8 cellular contexts compared by ENCODE assay signal in genomic region chr17:12789075-12789975, GRCh38. TPM values are rescaled to one million over a fixed set of nuclear protein-coding genes. Genes with fewer than 3 reads are reported as not detected.
DNase-seq lines count a peak whose midpoint lies in the region; ATAC-seq and TF ChIP-seq lines count a peak whose summit lies in the region.

ARHGAP44 (plus strand) TSS chr17:12789498; CDS start chr17:12789839, 341 bp downstream.

- H3K4me3 ChIP-seq in kidney epithelial cell (ENCODE audit: low read depth, low read length) (peak within 1 kb of the TSS; percentile 78), spleen (peak within 1 kb of the TSS; percentile 49 to 90 (median 69))

- H3K9me3 Mint-ChIP-seq in chondrocyte (ENCODE audit: low read depth): no peaks in the 10 kb centered on the region

- H3K27me3 ChIP-seq in kidney epithelial cell (ENCODE audit: control insufficient read depth, insufficient read depth, low read length): peaks cover 3% of the 10 kb centered on the region
- H3K27me3 ChIP-seq in spleen (replicated peaks in 1 of 7): peaks cover 0 to 66% (median 24%) of the 10 kb centered on the region in 7 donors

- H3K4me1 Mint-ChIP-seq in chondrocyte (ENCODE audit: low read depth): peaks cover 10% of the 10 kb centered on the region

- TF ChIP-seq CTCF in RWPE1 (conservative IDR thresholded peaks at IDR 0.05; ENCODE audit: low read depth) (no peak), chondrocyte (IDR thresholded peaks at IDR 0.05) (peak; percentile 25), kidney epithelial cell (IDR thresholded peaks at IDR 0.05; ENCODE audit: insufficient read depth, low read length, poor library complexity, severe bottlenecking) (no peak), spleen (IDR thresholded peaks at IDR 0.05 in 8 of 11, conservative IDR thresholded peaks at IDR 0.05 in 3 of 11) (no peak)

- no peaks in the 10 kb centered on the region for H3K36me3 Mint-ChIP-seq in chondrocyte (ENCODE audit: low read depth)

- H3K9me3 ChIP-seq in spleen: no peaks in the 10 kb centered on the region

- CTCF ChIA-PET in RWPE1 (lab: Yijun Ruan, JAX): interaction anchor here (0.6 to 0.9 kb wide), 3 partner anchors 8 to 139 kb away, joined by 3 to 4 read pairs (median 3); no protein-coding TSS in a partner anchor

- intact Hi-C loops in spleen (cut with DNase I; ENCODE audit: low total_unique reads): no loop called here

- H3K4me1 ChIP-seq in spleen: peaks cover 0 to 17% (median 11%) of the 10 kb centered on the region in 6 donors

- H3K4me3 Mint-ChIP-seq in chondrocyte (ENCODE audit: unreplicated experiment): peak within 1 kb of the TSS; percentile 86

- DNase-seq in DMS114 treated with DMSO at 0.1 percent for 48 hours (lab: John Stamatoyannopoulos, UW; ENCODE audit: unreplicated experiment): peak; percentile 0
- DNase-seq in RWPE1 (ENCODE audit: low spot score): peak; percentile 48
- no peak for DNase-seq in chondrocyte (ENCODE audit: low spot score)
- peak; percentile 9 for DNase-seq in kidney epithelial cell (ENCODE audit: low read depth)
- DNase-seq in spleen: peak; percentile 84
- DNase-seq in NCI-H187 treated with DMSO at 0.1 percent for 48 hours (lab: John Stamatoyannopoulos, UW): no peak

- H3K27ac Mint-ChIP-seq in chondrocyte (ENCODE audit: unreplicated experiment): no peak within 1 kb of the TSS

- POLR2A ChIA-PET in RWPE1 (lab: Yijun Ruan, JAX; ENCODE audit: low non-redundant PET): no interaction called here

- H3K27ac ChIP-seq in RWPE1: no peak within 1 kb of the TSS
- H3K27ac ChIP-seq in spleen: peak within 1 kb of the TSS in 5 of 8 donors; percentile 15 to 48 (median 26)

- H3K27me3 Mint-ChIP-seq in chondrocyte (ENCODE audit: low read depth): peaks cover 14% of the 10 kb centered on the region

- peak; percentile 88 for ATAC-seq in GM19351 (IDR thresholded peaks at IDR 0.05; ENCODE audit: unreplicated experiment)
- peak; percentile 86 for ATAC-seq in HG03342 (IDR thresholded peaks at IDR 0.05; ENCODE audit: unreplicated experiment)

- no peaks in the 10 kb centered on the region for H3K36me3 ChIP-seq in kidney epithelial cell (ENCODE audit: control insufficient read depth, insufficient read depth, low read length)
- H3K36me3 ChIP-seq in spleen: no peaks in the 10 kb centered on the region

- no peak for TF ChIP-seq POLR2A in spleen (IDR thresholded peaks at IDR 0.05)

- 1% methylated on average over 40 to 84 of the region's 84 CpGs for WGBS in spleen, 5 donors

RNA-seq across cellular contexts. Expression of gene ARHGAP44, which starts in this region (rescaled TPM):
- total RNA-seq in chondrocyte (5.7 to 6.6 TPM (median 6.2 TPM) in 3 replicates), kidney epithelial cell (5.9 and 6.4 TPM in 2 replicates), spleen (1 to 10 TPM; 1.2 to 2.6 (median 1.7) TPM)
- under 1 TPM; 0.54 to 0.99 (median 0.70) TPM for polyA plus RNA-seq in spleen

Comparison
In these comparisons a context has a peak if more than half of its experiments do, and no peak if none do; other contexts are left out.
1. DNase-seq: peak in DMS114 treated with DMSO at 0.1 percent for 48 hours (single experiment), RWPE1 (single experiment), kidney epithelial cell (single experiment) and spleen (single experiment); none in chondrocyte (single experiment) and NCI-H187 treated with DMSO at 0.1 percent for 48 hours (single experiment).